1 cellular context compared by ENCODE assay signal in the genomic region with DNA sequence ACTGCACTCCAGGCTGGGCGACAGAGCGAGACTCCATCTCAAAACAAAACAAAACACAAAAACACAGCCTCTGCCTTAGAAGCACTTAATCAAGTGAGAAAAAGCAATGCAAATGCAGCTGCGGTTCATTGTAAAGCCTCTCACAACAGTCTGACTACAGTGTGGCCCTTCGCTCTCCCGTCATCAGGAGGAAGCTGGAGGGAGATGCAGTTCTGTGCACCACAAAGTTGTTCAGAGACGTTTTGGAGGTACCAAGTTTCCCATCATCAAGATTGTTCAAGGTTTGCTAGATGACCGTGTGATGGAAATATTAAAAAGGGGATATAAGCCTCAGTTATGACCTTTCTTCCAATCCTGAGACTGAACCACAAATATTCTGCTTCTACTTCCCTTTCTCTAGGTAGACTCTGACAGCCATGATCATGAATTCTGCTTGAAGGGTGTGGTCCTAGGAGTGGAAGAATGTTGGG.
TF ChIP-seq lines count a peak whose summit lies in the region.

No MANE protein-coding gene starts in this region.

TF ChIP-seq in GM12878, 131 proteins besides CTCF, POLR2A, EP300 and RAD21 (continues in another document):
- no peak for TF ChIP-seq BCL11A (IDR thresholded peaks at IDR 0.05; ENCODE audit: low read depth, low read length)
- TF ChIP-seq IKZF1 (conservative IDR thresholded peaks at IDR 0.05) = peak; percentile 32; the same call in 1 of the 2 replicates
- TF ChIP-seq, protein P1, sequence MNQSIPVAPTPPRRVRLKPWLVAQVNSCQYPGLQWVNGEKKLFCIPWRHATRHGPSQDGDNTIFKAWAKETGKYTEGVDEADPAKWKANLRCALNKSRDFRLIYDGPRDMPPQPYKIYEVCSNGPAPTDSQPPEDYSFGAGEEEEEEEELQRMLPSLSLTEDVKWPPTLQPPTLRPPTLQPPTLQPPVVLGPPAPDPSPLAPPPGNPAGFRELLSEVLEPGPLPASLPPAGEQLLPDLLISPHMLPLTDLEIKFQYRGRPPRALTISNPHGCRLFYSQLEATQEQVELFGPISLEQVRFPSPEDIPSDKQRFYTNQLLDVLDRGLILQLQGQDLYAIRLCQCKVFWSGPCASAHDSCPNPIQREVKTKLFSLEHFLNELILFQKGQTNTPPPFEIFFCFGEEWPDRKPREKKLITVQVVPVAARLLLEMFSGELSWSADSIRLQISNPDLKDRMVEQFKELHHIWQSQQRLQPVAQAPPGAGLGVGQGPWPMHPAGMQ (IDR thresholded peaks at IDR 0.05; ENCODE audit: borderline replicate concordance) = no peak
- no peak for TF ChIP-seq ZSCAN29 (IDR thresholded peaks at IDR 0.05)
- TF ChIP-seq POLR2AphosphoS2 (IDR thresholded peaks at IDR 0.05; ENCODE audit: low read depth, low read length) = no peak
- TF ChIP-seq, protein P2, sequence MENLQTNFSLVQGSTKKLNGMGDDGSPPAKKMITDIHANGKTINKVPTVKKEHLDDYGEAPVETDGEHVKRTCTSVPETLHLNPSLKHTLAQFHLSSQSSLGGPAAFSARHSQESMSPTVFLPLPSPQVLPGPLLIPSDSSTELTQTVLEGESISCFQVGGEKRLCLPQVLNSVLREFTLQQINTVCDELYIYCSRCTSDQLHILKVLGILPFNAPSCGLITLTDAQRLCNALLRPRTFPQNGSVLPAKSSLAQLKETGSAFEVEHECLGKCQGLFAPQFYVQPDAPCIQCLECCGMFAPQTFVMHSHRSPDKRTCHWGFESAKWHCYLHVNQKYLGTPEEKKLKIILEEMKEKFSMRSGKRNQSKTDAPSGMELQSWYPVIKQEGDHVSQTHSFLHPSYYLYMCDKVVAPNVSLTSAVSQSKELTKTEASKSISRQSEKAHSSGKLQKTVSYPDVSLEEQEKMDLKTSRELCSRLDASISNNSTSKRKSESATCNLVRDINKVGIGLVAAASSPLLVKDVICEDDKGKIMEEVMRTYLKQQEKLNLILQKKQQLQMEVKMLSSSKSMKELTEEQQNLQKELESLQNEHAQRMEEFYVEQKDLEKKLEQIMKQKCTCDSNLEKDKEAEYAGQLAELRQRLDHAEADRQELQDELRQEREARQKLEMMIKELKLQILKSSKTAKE (IDR thresholded peaks at IDR 0.05; ENCODE audit: low read depth, poor library complexity, severe bottlenecking) = peak; percentile 34
- TF ChIP-seq BRCA1 (IDR thresholded peaks at IDR 0.05; ENCODE audit: low read depth, low read length) = no peak
- TF ChIP-seq, protein P3, sequence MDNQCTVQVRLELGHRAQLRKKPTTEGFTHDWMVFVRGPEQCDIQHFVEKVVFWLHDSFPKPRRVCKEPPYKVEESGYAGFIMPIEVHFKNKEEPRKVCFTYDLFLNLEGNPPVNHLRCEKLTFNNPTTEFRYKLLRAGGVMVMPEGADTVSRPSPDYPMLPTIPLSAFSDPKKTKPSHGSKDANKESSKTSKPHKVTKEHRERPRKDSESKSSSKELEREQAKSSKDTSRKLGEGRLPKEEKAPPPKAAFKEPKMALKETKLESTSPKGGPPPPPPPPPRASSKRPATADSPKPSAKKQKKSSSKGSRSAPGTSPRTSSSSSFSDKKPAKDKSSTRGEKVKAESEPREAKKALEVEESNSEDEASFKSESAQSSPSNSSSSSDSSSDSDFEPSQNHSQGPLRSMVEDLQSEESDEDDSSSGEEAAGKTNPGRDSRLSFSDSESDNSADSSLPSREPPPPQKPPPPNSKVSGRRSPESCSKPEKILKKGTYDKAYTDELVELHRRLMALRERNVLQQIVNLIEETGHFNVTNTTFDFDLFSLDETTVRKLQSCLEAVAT (IDR thresholded peaks at IDR 0.05) = no peak
- TF ChIP-seq ZZZ3 (IDR thresholded peaks at IDR 0.05; ENCODE audit: control insufficient read depth, insufficient read length, low read depth) = no peak
- TF ChIP-seq, protein P4, sequence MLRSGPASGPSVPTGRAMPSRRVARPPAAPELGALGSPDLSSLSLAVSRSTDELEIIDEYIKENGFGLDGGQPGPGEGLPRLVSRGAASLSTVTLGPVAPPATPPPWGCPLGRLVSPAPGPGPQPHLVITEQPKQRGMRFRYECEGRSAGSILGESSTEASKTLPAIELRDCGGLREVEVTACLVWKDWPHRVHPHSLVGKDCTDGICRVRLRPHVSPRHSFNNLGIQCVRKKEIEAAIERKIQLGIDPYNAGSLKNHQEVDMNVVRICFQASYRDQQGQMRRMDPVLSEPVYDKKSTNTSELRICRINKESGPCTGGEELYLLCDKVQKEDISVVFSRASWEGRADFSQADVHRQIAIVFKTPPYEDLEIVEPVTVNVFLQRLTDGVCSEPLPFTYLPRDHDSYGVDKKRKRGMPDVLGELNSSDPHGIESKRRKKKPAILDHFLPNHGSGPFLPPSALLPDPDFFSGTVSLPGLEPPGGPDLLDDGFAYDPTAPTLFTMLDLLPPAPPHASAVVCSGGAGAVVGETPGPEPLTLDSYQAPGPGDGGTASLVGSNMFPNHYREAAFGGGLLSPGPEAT (IDR thresholded peaks at IDR 0.05; ENCODE audit: low read depth) = peak; percentile 27; the same call in 1 of the 2 replicates
- 0 out of 2 replicates have a peak, but pooled peaks have one; percentile 2 for TF ChIP-seq DPF2 (IDR thresholded peaks at IDR 0.05)
- no peak for TF ChIP-seq SMC3 (IDR thresholded peaks at IDR 0.05; ENCODE audit: borderline replicate concordance, low read length)
- 0 out of 2 replicates have a peak, but pooled peaks have one; percentile 26 for TF ChIP-seq ZNF207 (IDR thresholded peaks at IDR 0.05; ENCODE audit: borderline replicate concordance)
- no peak for TF ChIP-seq HDAC2 (IDR thresholded peaks at IDR 0.05)
- no peak for TF ChIP-seq GATAD2B (conservative IDR thresholded peaks at IDR 0.05; ENCODE audit: low read depth)
- no peak for TF ChIP-seq ZNF274 (IDR thresholded peaks at IDR 0.05; ENCODE audit: insufficient read depth, insufficient read length)
- TF ChIP-seq, protein P5, sequence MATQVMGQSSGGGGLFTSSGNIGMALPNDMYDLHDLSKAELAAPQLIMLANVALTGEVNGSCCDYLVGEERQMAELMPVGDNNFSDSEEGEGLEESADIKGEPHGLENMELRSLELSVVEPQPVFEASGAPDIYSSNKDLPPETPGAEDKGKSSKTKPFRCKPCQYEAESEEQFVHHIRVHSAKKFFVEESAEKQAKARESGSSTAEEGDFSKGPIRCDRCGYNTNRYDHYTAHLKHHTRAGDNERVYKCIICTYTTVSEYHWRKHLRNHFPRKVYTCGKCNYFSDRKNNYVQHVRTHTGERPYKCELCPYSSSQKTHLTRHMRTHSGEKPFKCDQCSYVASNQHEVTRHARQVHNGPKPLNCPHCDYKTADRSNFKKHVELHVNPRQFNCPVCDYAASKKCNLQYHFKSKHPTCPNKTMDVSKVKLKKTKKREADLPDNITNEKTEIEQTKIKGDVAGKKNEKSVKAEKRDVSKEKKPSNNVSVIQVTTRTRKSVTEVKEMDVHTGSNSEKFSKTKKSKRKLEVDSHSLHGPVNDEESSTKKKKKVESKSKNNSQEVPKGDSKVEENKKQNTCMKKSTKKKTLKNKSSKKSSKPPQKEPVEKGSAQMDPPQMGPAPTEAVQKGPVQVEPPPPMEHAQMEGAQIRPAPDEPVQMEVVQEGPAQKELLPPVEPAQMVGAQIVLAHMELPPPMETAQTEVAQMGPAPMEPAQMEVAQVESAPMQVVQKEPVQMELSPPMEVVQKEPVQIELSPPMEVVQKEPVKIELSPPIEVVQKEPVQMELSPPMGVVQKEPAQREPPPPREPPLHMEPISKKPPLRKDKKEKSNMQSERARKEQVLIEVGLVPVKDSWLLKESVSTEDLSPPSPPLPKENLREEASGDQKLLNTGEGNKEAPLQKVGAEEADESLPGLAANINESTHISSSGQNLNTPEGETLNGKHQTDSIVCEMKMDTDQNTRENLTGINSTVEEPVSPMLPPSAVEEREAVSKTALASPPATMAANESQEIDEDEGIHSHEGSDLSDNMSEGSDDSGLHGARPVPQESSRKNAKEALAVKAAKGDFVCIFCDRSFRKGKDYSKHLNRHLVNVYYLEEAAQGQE (IDR thresholded peaks at IDR 0.05; ENCODE audit: low read depth, low read length) = no peak
- peak; percentile 27; the same call in 1 of the 2 replicates for TF ChIP-seq CBFB (IDR thresholded peaks at IDR 0.05; ENCODE audit: low read depth)
- TF ChIP-seq SRF (IDR thresholded peaks at IDR 0.05; ENCODE audit: low read depth in 2 of 2, low read length in 2 of 2) = no peak
- TF ChIP-seq MTA2 (IDR thresholded peaks at IDR 0.05; ENCODE audit: low read depth) = peak; percentile 53; the same call in 1 of the 2 replicates
- TF ChIP-seq, protein P6, sequence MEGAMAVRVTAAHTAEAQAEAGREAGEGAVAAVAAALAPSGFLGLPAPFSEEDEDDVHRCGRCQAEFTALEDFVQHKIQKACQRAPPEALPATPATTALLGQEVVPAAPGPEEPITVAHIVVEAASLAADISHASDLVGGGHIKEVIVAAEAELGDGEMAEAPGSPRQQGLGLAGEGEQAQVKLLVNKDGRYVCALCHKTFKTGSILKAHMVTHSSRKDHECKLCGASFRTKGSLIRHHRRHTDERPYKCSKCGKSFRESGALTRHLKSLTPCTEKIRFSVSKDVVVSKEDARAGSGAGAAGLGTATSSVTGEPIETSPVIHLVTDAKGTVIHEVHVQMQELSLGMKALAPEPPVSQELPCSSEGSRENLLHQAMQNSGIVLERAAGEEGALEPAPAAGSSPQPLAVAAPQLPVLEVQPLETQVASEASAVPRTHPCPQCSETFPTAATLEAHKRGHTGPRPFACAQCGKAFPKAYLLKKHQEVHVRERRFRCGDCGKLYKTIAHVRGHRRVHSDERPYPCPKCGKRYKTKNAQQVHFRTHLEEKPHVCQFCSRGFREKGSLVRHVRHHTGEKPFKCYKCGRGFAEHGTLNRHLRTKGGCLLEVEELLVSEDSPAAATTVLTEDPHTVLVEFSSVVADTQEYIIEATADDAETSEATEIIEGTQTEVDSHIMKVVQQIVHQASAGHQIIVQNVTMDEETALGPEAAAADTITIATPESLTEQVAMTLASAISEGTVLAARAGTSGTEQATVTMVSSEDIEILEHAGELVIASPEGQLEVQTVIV (IDR thresholded peaks at IDR 0.05; ENCODE audit: borderline replicate concordance, partially characterized antibody) = no peak
- TF ChIP-seq PML (IDR thresholded peaks at IDR 0.05; ENCODE audit: low read length) = no peak
- TF ChIP-seq IKZF2 (IDR thresholded peaks at IDR 0.05) = peak; percentile 53 to 67; a peak in 3 of 4 replicates
- no peak for TF ChIP-seq SIX5 (IDR thresholded peaks at IDR 0.05; ENCODE audit: low read depth, low read length, severe bottlenecking)
- no peak for TF ChIP-seq TCF3 (IDR thresholded peaks at IDR 0.05; ENCODE audit: borderline replicate concordance, insufficient read depth, low read depth, low read length)
- peak; percentile 63 for TF ChIP-seq RUNX3 (IDR thresholded peaks at IDR 0.05; ENCODE audit: low read length)
- no peak for TF ChIP-seq BACH1 (IDR thresholded peaks at IDR 0.05; ENCODE audit: borderline replicate concordance)
- no peak for TF ChIP-seq STAT1 (conservative IDR thresholded peaks at IDR 0.05)
- TF ChIP-seq, protein P7, sequence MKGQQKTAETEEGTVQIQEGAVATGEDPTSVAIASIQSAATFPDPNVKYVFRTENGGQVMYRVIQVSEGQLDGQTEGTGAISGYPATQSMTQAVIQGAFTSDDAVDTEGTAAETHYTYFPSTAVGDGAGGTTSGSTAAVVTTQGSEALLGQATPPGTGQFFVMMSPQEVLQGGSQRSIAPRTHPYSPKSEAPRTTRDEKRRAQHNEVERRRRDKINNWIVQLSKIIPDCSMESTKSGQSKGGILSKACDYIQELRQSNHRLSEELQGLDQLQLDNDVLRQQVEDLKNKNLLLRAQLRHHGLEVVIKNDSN (IDR thresholded peaks at IDR 0.05; ENCODE audit: borderline replicate concordance, extremely low read length, insufficient read depth, low read depth, low read length) = no peak
- TF ChIP-seq, protein P8, sequence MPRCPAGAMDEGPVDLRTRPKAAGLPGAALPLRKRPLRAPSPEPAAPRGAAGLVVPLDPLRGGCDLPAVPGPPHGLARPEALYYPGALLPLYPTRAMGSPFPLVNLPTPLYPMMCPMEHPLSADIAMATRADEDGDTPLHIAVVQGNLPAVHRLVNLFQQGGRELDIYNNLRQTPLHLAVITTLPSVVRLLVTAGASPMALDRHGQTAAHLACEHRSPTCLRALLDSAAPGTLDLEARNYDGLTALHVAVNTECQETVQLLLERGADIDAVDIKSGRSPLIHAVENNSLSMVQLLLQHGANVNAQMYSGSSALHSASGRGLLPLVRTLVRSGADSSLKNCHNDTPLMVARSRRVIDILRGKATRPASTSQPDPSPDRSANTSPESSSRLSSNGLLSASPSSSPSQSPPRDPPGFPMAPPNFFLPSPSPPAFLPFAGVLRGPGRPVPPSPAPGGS (IDR thresholded peaks at IDR 0.05; ENCODE audit: borderline replicate concordance, insufficient read depth, low read depth, low read length, poor library complexity, severe bottlenecking) = no peak
- no peak for TF ChIP-seq CHD4 (IDR thresholded peaks at IDR 0.05)
- TF ChIP-seq, protein P9, sequence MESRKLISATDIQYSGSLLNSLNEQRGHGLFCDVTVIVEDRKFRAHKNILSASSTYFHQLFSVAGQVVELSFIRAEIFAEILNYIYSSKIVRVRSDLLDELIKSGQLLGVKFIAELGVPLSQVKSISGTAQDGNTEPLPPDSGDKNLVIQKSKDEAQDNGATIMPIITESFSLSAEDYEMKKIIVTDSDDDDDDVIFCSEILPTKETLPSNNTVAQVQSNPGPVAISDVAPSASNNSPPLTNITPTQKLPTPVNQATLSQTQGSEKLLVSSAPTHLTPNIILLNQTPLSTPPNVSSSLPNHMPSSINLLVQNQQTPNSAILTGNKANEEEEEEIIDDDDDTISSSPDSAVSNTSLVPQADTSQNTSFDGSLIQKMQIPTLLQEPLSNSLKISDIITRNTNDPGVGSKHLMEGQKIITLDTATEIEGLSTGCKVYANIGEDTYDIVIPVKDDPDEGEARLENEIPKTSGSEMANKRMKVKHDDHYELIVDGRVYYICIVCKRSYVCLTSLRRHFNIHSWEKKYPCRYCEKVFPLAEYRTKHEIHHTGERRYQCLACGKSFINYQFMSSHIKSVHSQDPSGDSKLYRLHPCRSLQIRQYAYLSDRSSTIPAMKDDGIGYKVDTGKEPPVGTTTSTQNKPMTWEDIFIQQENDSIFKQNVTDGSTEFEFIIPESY (IDR thresholded peaks at IDR 0.05) = no peak
- no peak for TF ChIP-seq MTA3 (IDR thresholded peaks at IDR 0.05; ENCODE audit: borderline replicate concordance, low read length)
- TF ChIP-seq, protein P10, sequence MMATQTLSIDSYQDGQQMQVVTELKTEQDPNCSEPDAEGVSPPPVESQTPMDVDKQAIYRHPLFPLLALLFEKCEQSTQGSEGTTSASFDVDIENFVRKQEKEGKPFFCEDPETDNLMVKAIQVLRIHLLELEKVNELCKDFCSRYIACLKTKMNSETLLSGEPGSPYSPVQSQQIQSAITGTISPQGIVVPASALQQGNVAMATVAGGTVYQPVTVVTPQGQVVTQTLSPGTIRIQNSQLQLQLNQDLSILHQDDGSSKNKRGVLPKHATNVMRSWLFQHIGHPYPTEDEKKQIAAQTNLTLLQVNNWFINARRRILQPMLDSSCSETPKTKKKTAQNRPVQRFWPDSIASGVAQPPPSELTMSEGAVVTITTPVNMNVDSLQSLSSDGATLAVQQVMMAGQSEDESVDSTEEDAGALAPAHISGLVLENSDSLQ (IDR thresholded peaks at IDR 0.05) = no peak
- no peak for TF ChIP-seq TARDBP (IDR thresholded peaks at IDR 0.05; ENCODE audit: borderline replicate concordance)
- TF ChIP-seq NFIC (IDR thresholded peaks at IDR 0.05; ENCODE audit: low read depth, low read length) = no peak; the same call in 1 of the 2 replicates
- TF ChIP-seq POU2F2 (IDR thresholded peaks at IDR 0.05; ENCODE audit: borderline replicate concordance, low read depth, low read length) = peak; percentile 89; the same call in 2 of the 3 replicates
- TF ChIP-seq SMAD1 (IDR thresholded peaks at IDR 0.05; ENCODE audit: low read depth, partially characterized antibody) = no peak
- no peak for TF ChIP-seq SUPT20H (IDR thresholded peaks at IDR 0.05; ENCODE audit: borderline replicate concordance, control insufficient read depth, low read depth, low read length)
